In genomic region chr12:38886064-38886463, GRCh38 we compare ENCODE assay signal across 1 cellular context.
TF ChIP-seq lines count a peak whose summit lies in the region.

No MANE protein-coding gene starts in this region.

TF ChIP-seq in HepG2, 621 proteins besides CTCF, POLR2A, EP300 and RAD21 (continued from another document):
- TF ChIP-seq ARID5B (CRISPR knock-in tag; IDR thresholded peaks at IDR 0.05) (peak; percentile 40; the same call in 1 of the 2 replicates), HOXD1 (CRISPR knock-in tag; IDR thresholded peaks at IDR 0.05) (no peak), HMG20A (CRISPR knock-in tag; IDR thresholded peaks at IDR 0.05; ENCODE audit: borderline replicate concordance) (peak; percentile 50; the same call in 1 of the 2 replicates), ZKSCAN1 (IDR thresholded peaks at IDR 0.05; ENCODE audit: low read length) (no peak), ZNF644 (CRISPR knock-in tag; IDR thresholded peaks at IDR 0.05; ENCODE audit: low read depth) (0 out of 2 replicates have a peak, but pooled peaks have one; percentile 48), CERS6 (CRISPR knock-in tag; IDR thresholded peaks at IDR 0.05) (no peak), ZNF24 (IDR thresholded peaks at IDR 0.05) (no peak), GATAD2A (CRISPR knock-in tag; IDR thresholded peaks at IDR 0.05) (0 out of 2 replicates have a peak, but pooled peaks have one; percentile 12), FOXA3 (CRISPR knock-in tag; IDR thresholded peaks at IDR 0.05) (0 out of 2 replicates have a peak, but pooled peaks have one; percentile 31), NFIC (IDR thresholded peaks at IDR 0.05; ENCODE audit: low read length) (peak; percentile 51; the same call in 1 of the 2 replicates), RARA (CRISPR knock-in tag; IDR thresholded peaks at IDR 0.05) (no peak)
